ENCODE assay signal across 8 cellular contexts in the genomic region with DNA sequence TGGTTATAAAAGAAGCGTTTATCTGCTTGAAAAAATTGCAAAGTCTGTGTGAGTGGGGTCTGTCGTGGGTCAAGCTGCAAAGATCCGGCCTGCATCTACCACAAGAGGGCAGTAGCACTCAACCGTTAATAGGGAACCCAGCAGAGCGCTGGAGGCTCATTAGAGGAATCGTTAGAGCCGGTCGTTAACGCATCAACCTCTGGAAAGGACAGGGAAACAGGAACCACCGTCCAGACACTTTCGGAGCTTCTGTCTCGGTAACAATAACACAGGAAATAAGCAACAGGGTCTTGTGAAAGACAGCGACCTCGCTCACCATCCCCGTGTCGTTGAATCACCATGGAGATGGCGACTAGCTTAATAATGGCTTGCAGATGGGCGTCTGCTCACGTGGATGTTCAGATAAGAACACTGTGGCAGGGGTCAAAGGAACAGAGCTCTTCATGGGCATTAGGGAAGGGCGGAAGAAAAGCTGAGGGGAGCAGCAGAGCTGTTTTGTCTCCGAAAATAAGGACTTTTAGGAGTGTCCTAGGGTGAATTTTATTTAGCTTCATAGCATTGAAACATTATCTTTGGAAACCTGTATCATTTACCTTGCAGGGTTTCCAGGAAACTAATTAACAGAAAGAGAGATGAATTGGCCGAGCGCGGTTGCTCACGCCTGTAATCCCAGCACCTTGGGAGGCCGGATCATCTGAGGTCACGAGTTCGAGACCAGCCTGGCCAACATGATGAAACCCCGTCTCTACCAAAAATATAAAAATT.
DNase-seq lines count a peak whose midpoint lies in the region; ATAC-seq and FAIRE-seq lines count a peak whose summit lies in the region.

No MANE protein-coding gene starts in this region.

- peak; percentile 43 for FAIRE-seq in colon (lab: Jason Lieb, UNC)

- ATAC-seq in HG02938 (IDR thresholded peaks at IDR 0.05; ENCODE audit: unreplicated experiment), result peak; percentile 64

- DNase-seq in DMS153 (lab: John Stamatoyannopoulos, UW) (peak; percentile 91), NCI-H446 treated with DMSO at 0.1 percent for 48 hours (lab: John Stamatoyannopoulos, UW) (peak; percentile 26), kidney glomerular epithelial cell (lab: John Stamatoyannopoulos, UW) (peak; percentile 70), cortex of kidney (lab: John Stamatoyannopoulos, UW) (no peak)
- peak; percentile 71 for DNase-seq in activated CD4-positive, CD25-positive, alpha-beta regulatory T cell treated with anti-CD3 and anti-CD28 coated beads, Interleukin-2, amount 50 U/mL, for 72 hours
- peak; percentile 32 to 48 for DNase-seq in stimulated activated CD4-positive, alpha-beta T cell treated with anti-CD3 and anti-CD28 coated beads, Interleukin-1b, Interleukin-23, amount 100 ng/mL, for 1 hour (ENCODE audit: low read depth in 2 of 2)
